Comparison of ENCODE assay signal across 8 cellular contexts in genomic region chr22:31082606-31083376, GRCh38. TPM values are rescaled to one million over a fixed set of nuclear protein-coding genes. Genes with fewer than 3 reads are reported as not detected.
A peak's percentile ranks its signal among the peaks of the same experiment; 100 is the strongest.
DNase-seq lines count a peak whose midpoint lies in the region; ATAC-seq and TF ChIP-seq lines count a peak whose summit lies in the region.

No MANE protein-coding gene starts in this region.

- H3K79me2 ChIP-seq in DOHH2 (ENCODE audit: control insufficient read depth, low read length) = peaks cover 19% of the 10 kb centered on the region
- H3K79me2 ChIP-seq in neural progenitor cell (ENCODE audit: low read depth) = peaks cover 9% of the 10 kb centered on the region

- H3K4me3 Mint-ChIP-seq in activated CD8-positive, alpha-beta memory T cell treated with anti-CD3 and anti-CD28 coated beads, Interleukin-2, amount 10 ng/mL, durations not matched to agents 7 days and 5 days = peak overlapping the region; percentile 86
- peak overlapping the region; percentile 92 for H3K4me3 Mint-ChIP-seq in neural progenitor cell

- no peak overlapping the region for H3K27ac Mint-ChIP-seq in activated CD8-positive, alpha-beta memory T cell treated with anti-CD3 and anti-CD28 coated beads, Interleukin-2, amount 10 ng/mL, durations not matched to agents 7 days and 5 days
- H3K27ac Mint-ChIP-seq in neural progenitor cell = no peak overlapping the region

- H3F3A ChIP-seq in DOHH2 (ENCODE audit: control insufficient read depth, insufficient read depth) = 0 out of 2 replicates have a peak, but pooled peaks cover 4% of the 10 kb centered on the region
- H3F3A ChIP-seq in neural progenitor cell (ENCODE audit: low read depth) = peaks cover 11% of the 10 kb centered on the region

- no peaks in the 10 kb centered on the region for H3K9me3 Mint-ChIP-seq in activated CD8-positive, alpha-beta memory T cell treated with anti-CD3 and anti-CD28 coated beads, Interleukin-2, amount 10 ng/mL, durations not matched to agents 7 days and 5 days (ENCODE audit: low read depth)
- no peaks in the 10 kb centered on the region for H3K9me3 Mint-ChIP-seq in neural progenitor cell

- H3K27ac ChIP-seq in DOHH2 (ENCODE audit: low read depth, low read length) (no peak overlapping the region), esophagus muscularis mucosa (replicated peaks in 1 of 4) (peak overlapping the region; percentile 98 to 99 (median 99)), neural progenitor cell (no peak overlapping the region), urinary bladder (ENCODE audit: low read depth) (peak overlapping the region; percentile 61)

- 0 out of 2 replicates have a peak, but pooled peaks cover 3% of the 10 kb centered on the region for H3K36me3 ChIP-seq in DOHH2 (ENCODE audit: control insufficient read depth, low read length)
- peaks cover 6 to 31% (median 14%) of the 10 kb centered on the region in 4 donors for H3K36me3 ChIP-seq in esophagus muscularis mucosa
- H3K36me3 ChIP-seq in neural progenitor cell = no peaks in the 10 kb centered on the region
- H3K36me3 ChIP-seq in urinary bladder (ENCODE audit: insufficient read depth) = no peaks in the 10 kb centered on the region

- no peak for TF ChIP-seq POLR2A in esophagus muscularis mucosa (IDR thresholded peaks at IDR 0.05; ENCODE audit: low read depth)

- H3K4me3 ChIP-seq in DOHH2 (ENCODE audit: low read length) = peak overlapping the region; percentile 86
- H3K4me3 ChIP-seq in esophagus muscularis mucosa = peak overlapping the region; percentile 68 to 91 (median 78)
- no peak overlapping the region for H3K4me3 ChIP-seq in neural progenitor cell
- H3K4me3 ChIP-seq in urinary bladder (ENCODE audit: low read depth, low read length) = peak overlapping the region; percentile 70

- H3K4me1 Mint-ChIP-seq in activated CD8-positive, alpha-beta memory T cell treated with anti-CD3 and anti-CD28 coated beads, Interleukin-2, amount 10 ng/mL, durations not matched to agents 7 days and 5 days = peaks cover 36% of the 10 kb centered on the region
- peaks cover 24% of the 10 kb centered on the region for H3K4me1 Mint-ChIP-seq in neural progenitor cell

- H3K36me3 Mint-ChIP-seq in activated CD8-positive, alpha-beta memory T cell treated with anti-CD3 and anti-CD28 coated beads, Interleukin-2, amount 10 ng/mL, durations not matched to agents 7 days and 5 days = no peaks in the 10 kb centered on the region
- H3K36me3 Mint-ChIP-seq in neural progenitor cell = peaks cover 2% of the 10 kb centered on the region

- WGBS in esophagus muscularis mucosa = 60% methylated on average over 10 of the region's 11 CpGs
- 27% methylated on average over 11 of the region's 11 CpGs for WGBS in urinary bladder

- TF ChIP-seq CTCF in DOHH2 (IDR thresholded peaks at IDR 0.05; ENCODE audit: low read depth, low read length, poor library complexity, severe bottlenecking) (peak; percentile 72), LNCAP (IDR thresholded peaks at IDR 0.05) (peak; percentile 46), esophagus muscularis mucosa (IDR thresholded peaks at IDR 0.05) (peak; percentile 78 to 85 (median 80)), neural progenitor cell (IDR thresholded peaks at IDR 0.05) (peak; percentile 47)

- H3K27me3 ChIP-seq in DOHH2 (ENCODE audit: control insufficient read depth, low read length) (no peaks in the 10 kb centered on the region), esophagus muscularis mucosa (no peaks in the 10 kb centered on the region), neural progenitor cell (no peaks in the 10 kb centered on the region)

- H3K4me1 ChIP-seq in DOHH2 (ENCODE audit: control insufficient read depth, low read length) (peaks cover 50% of the 10 kb centered on the region), esophagus muscularis mucosa (peaks cover 48 to 70% (median 64%) of the 10 kb centered on the region in 4 donors), neural progenitor cell (peaks cover 4% of the 10 kb centered on the region), urinary bladder (ENCODE audit: insufficient read depth) (no peaks in the 10 kb centered on the region)

- H3K9me2 ChIP-seq in DOHH2 (replicated peaks; ENCODE audit: control insufficient read depth, low read length) = no peaks in the 10 kb centered on the region

- H2AFZ ChIP-seq in neural progenitor cell (replicated peaks) = no peak overlapping the region

- H3K4me2 ChIP-seq in DOHH2 (ENCODE audit: low read length) (peak overlapping the region; percentile 98), neural progenitor cell (no peak overlapping the region)

- H3K9me3 ChIP-seq in DOHH2 (ENCODE audit: control insufficient read depth, insufficient read depth, low read length) = no peaks in the 10 kb centered on the region
- no peaks in the 10 kb centered on the region for H3K9me3 ChIP-seq in esophagus muscularis mucosa
- no peaks in the 10 kb centered on the region for H3K9me3 ChIP-seq in neural progenitor cell (ENCODE audit: low read depth)

- DNase-seq in activated CD8-positive, alpha-beta memory T cell treated with anti-CD3 and anti-CD28 coated beads, Interleukin-2, amount 10 ng/mL, durations not matched to agents 7 days and 5 days = peak; percentile 71
- no peak for DNase-seq in esophagus muscularis mucosa (ENCODE audit: extremely low spot score)
- DNase-seq in neural progenitor cell (ENCODE audit: low spot score) = peak; percentile 45

- no peak overlapping the region for H3K9ac ChIP-seq in neural progenitor cell

- intact Hi-C loops in esophagus muscularis mucosa (cut with DNase I) = loop anchor here (1.0 to 2.0 kb wide), 2 partner anchors 46 to 114 kb away; partner anchors contain the start of genes MORC2 and TUG1

- CTCF ChIA-PET in activated CD8-positive, alpha-beta memory T cell treated with anti-CD3 and anti-CD28 coated beads, Interleukin-2, amount 10 ng/mL, durations not matched to agents 7 days and 5 days (lab: Charles Lee) = interaction anchor here (0.9 to 3.8 kb wide), 17 partner anchors 8 to 490 kb away, joined by 3 to 22 read pairs (median 4); partner anchors contain the start of genes LIMK2, PIK3IP1, SELENOM and SLC35E4

- no peak for ATAC-seq in activated CD8-positive, alpha-beta memory T cell treated with anti-CD3 and anti-CD28 coated beads, Interleukin-2, amount 10 ng/mL, durations not matched to agents 7 days and 5 days
- ATAC-seq in HG03039 (IDR thresholded peaks at IDR 0.05; ENCODE audit: unreplicated experiment) (no peak), GM21381 (IDR thresholded peaks at IDR 0.05; ENCODE audit: unreplicated experiment) (no peak)

- H4K20me1 ChIP-seq in DOHH2 (ENCODE audit: control insufficient read depth, insufficient read depth, low read depth, low read length) (no peaks in the 10 kb centered on the region), neural progenitor cell (ENCODE audit: low read depth) (peaks cover 2% of the 10 kb centered on the region)

- no peaks in the 10 kb centered on the region for H3K27me3 Mint-ChIP-seq in activated CD8-positive, alpha-beta memory T cell treated with anti-CD3 and anti-CD28 coated beads, Interleukin-2, amount 10 ng/mL, durations not matched to agents 7 days and 5 days
- H3K27me3 Mint-ChIP-seq in neural progenitor cell (ENCODE audit: insufficient read depth, low read depth) = peaks cover 12% of the 10 kb centered on the region

- no peak for TF ChIP-seq EP300 in esophagus muscularis mucosa (IDR thresholded peaks at IDR 0.05)

RNA-seq across cellular contexts. Expression of gene SMTN, which starts 1.7 kb away (rescaled TPM):
- total RNA-seq in activated CD8-positive, alpha-beta memory T cell treated with anti-CD3 and anti-CD28 coated beads, Interleukin-2, amount 10 ng/mL, durations not matched to agents 7 days and 5 days = 10 to 100 TPM; 35.6 to 51.2 TPM
- total RNA-seq in esophagus muscularis mucosa = 1,000 to 10,000 TPM; 1,154 to 1,495 (median 1,416) TPM
- total RNA-seq in neural progenitor cell (ENCODE audit: low replicate concordance) = 14.1 and 24.0 TPM in 2 replicates
- total RNA-seq in urinary bladder = 149 TPM
- polyA plus RNA-seq in urinary bladder = 1,750 TPM

RNA-seq across cellular contexts. Expression of gene SELENOM, which starts 24.6 kb away (rescaled TPM):
- total RNA-seq in activated CD8-positive, alpha-beta memory T cell treated with anti-CD3 and anti-CD28 coated beads, Interleukin-2, amount 10 ng/mL, durations not matched to agents 7 days and 5 days = 1 to 10 TPM in 1 of 2 experiments, under 1 TPM in 1; 0.49 to 1.5 TPM
- total RNA-seq in esophagus muscularis mucosa (1,000 to 10,000 TPM; 1,118 to 1,733 (median 1,416) TPM), neural progenitor cell (ENCODE audit: low replicate concordance) (7.4 and 13.9 TPM in 2 replicates), urinary bladder (113 TPM)
- polyA plus RNA-seq in urinary bladder = 1,134 TPM

RNA-seq across cellular contexts. Expression of gene INPP5J, which starts 40.0 kb away (rescaled TPM):
- under 1 TPM in 1 of 2 experiments, not detected in 1; 0.14 TPM for total RNA-seq in activated CD8-positive, alpha-beta memory T cell treated with anti-CD3 and anti-CD28 coated beads, Interleukin-2, amount 10 ng/mL, durations not matched to agents 7 days and 5 days
- total RNA-seq in esophagus muscularis mucosa (1 to 10 TPM; 1.3 to 2.1 (median 1.8) TPM), neural progenitor cell (ENCODE audit: low replicate concordance) (1.5 and 3.7 TPM in 2 replicates), urinary bladder (0.32 TPM)
- 1.5 TPM for polyA plus RNA-seq in urinary bladder

RNA-seq across cellular contexts. Expression of gene PLA2G3, which starts 57.5 kb away (rescaled TPM):
- not detected for total RNA-seq in activated CD8-positive, alpha-beta memory T cell treated with anti-CD3 and anti-CD28 coated beads, Interleukin-2, amount 10 ng/mL, durations not matched to agents 7 days and 5 days
- total RNA-seq in esophagus muscularis mucosa (not detected), neural progenitor cell (ENCODE audit: low replicate concordance) (0.41 and 3.6 TPM in 2 replicates), urinary bladder (not detected)
- polyA plus RNA-seq in urinary bladder = not detected

Comparison
In these comparisons a context has a peak if more than half of its experiments do, and no peak if none do; other contexts are left out.
1. H3K27ac ChIP-seq: peak in esophagus muscularis mucosa (4 of 4) and urinary bladder (single experiment); none in DOHH2 (single experiment) and neural progenitor cell (single experiment).
2. Peak in every context shown above with its lines, with median percentiles within 50 percentile points of each other: CTCF ChIP-seq.